Comparison of ENCODE assay signal across 1 cellular context in the genomic region with DNA sequence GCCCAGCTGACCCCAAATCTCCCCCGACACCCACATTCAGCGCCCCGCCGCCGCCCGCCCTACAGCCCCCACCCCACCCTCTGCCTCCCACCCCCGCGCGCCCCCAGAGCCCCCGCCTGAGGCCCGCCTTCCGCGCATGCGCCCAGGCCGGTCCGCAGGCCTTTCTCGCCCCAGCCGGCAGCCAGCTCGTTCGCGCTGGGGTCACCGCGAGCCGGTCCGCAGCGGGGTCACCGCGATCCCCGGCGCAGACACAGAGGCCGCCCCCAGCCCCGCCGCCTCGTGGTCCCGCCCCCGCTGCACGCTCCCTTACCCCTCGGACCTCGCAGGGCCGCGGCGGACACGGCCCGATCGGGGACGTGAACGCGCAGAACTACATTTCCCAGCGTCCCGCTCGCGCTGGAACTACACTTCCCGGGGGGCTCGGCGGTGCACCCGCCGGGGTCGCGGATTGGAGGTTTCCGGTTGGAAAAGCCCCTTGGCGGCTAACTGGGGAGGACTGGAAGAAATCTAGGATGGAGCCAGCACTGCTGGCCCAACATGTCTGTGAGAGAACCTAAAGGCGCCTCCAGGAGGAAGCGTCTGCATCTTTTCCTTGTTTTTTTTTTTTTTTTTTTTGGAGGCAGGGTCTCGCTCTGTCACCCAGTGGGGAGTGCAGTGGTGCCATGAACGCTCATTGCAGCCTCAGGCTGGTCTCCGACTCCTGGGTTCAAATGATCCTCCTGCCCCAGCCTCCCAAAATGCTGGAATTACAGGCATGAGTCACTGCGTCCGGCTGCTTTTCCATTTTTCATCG.
TF ChIP-seq lines count a peak whose summit lies in the region.

A gene (minus strand): TSS at position 374 of the 793 bp plus-strand sequence. CDS start 10,671 bp downstream, outside the sequence.

TF ChIP-seq in A549, 52 proteins besides CTCF, POLR2A, EP300 and RAD21 (continued from another document):
- TF ChIP-seq, protein P1, sequence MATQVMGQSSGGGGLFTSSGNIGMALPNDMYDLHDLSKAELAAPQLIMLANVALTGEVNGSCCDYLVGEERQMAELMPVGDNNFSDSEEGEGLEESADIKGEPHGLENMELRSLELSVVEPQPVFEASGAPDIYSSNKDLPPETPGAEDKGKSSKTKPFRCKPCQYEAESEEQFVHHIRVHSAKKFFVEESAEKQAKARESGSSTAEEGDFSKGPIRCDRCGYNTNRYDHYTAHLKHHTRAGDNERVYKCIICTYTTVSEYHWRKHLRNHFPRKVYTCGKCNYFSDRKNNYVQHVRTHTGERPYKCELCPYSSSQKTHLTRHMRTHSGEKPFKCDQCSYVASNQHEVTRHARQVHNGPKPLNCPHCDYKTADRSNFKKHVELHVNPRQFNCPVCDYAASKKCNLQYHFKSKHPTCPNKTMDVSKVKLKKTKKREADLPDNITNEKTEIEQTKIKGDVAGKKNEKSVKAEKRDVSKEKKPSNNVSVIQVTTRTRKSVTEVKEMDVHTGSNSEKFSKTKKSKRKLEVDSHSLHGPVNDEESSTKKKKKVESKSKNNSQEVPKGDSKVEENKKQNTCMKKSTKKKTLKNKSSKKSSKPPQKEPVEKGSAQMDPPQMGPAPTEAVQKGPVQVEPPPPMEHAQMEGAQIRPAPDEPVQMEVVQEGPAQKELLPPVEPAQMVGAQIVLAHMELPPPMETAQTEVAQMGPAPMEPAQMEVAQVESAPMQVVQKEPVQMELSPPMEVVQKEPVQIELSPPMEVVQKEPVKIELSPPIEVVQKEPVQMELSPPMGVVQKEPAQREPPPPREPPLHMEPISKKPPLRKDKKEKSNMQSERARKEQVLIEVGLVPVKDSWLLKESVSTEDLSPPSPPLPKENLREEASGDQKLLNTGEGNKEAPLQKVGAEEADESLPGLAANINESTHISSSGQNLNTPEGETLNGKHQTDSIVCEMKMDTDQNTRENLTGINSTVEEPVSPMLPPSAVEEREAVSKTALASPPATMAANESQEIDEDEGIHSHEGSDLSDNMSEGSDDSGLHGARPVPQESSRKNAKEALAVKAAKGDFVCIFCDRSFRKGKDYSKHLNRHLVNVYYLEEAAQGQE (IDR thresholded peaks at IDR 0.05), result no peak
- TF ChIP-seq RFX5 (IDR thresholded peaks at IDR 0.05), result no peak
- TF ChIP-seq CHD4 (IDR thresholded peaks at IDR 0.05; ENCODE audit: borderline replicate concordance), result no peak
- 0 out of 2 replicates have a peak, but pooled peaks have one; percentile 33 for TF ChIP-seq KDM5A (IDR thresholded peaks at IDR 0.05)
- no peak for TF ChIP-seq ZC3H11A (IDR thresholded peaks at IDR 0.05)
- TF ChIP-seq, protein P2, sequence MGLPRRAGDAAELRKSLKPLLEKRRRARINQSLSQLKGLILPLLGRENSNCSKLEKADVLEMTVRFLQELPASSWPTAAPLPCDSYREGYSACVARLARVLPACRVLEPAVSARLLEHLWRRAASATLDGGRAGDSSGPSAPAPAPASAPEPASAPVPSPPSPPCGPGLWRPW (IDR thresholded peaks at IDR 0.05), result no peak
- TF ChIP-seq GATA3 (IDR thresholded peaks at IDR 0.05; ENCODE audit: borderline replicate concordance), result no peak
- TF ChIP-seq SMC3 (IDR thresholded peaks at IDR 0.05), result no peak
- no peak for TF ChIP-seq RARB (CRISPR knock-in tag; IDR thresholded peaks at IDR 0.05)
- no peak for TF ChIP-seq HDAC2 (IDR thresholded peaks at IDR 0.05)
- TF ChIP-seq FOSB (CRISPR knock-in tag; IDR thresholded peaks at IDR 0.05), result no peak
- TF ChIP-seq ZFP36 (IDR thresholded peaks at IDR 0.05; ENCODE audit: borderline replicate concordance, partially characterized antibody), result no peak
- no peak for TF ChIP-seq ZNF302 (CRISPR knock-in tag; IDR thresholded peaks at IDR 0.05)
- TF ChIP-seq POLR2AphosphoS2 (conservative IDR thresholded peaks at IDR 0.05; ENCODE audit: low read length), result no peak
- peak in 1 of 2 experiments; percentile 55; a peak in 2 of 5 replicates for TF ChIP-seq JUN (IDR thresholded peaks at IDR 0.05)
- TF ChIP-seq FOXS1 (CRISPR knock-in tag; IDR thresholded peaks at IDR 0.05), result no peak
- TF ChIP-seq HOXB13 (CRISPR knock-in tag; IDR thresholded peaks at IDR 0.05; ENCODE audit: low read depth), result no peak
- no peak for TF ChIP-seq HOXB5 (CRISPR knock-in tag; IDR thresholded peaks at IDR 0.05)
- no peak for TF ChIP-seq FOSL2 (IDR thresholded peaks at IDR 0.05)
- TF ChIP-seq FOSL2 (CRISPR knock-in tag; IDR thresholded peaks at IDR 0.05), result peak; percentile 48; the same call in 1 of the 2 replicates
